Comparison of ENCODE assay signal across 2 cellular contexts in the genomic region with DNA sequence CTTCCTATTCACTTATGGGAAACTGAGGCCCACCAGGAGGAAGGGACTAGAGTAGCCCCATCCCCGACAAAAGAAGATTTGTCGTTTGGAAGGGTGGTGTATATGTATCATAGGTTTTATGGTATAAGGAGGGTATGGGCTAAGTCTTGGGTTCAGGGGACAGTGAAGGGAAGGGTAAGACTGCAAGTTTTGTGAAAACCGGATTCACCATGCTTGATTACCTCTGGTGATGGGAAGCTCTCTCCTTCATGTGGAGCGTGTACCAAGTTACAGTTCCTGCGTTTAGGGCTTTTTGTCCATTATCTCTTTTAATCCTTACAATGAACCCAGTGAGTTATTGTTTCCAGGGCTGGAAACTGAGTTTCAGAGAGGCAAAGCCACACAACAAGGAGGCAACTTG.
A peak's percentile ranks its signal among the peaks of the same experiment; 100 is the strongest.
TF ChIP-seq lines count a peak whose summit lies in the region.

No MANE protein-coding gene starts in this region.

TF ChIP-seq in IMR-90, 13 proteins besides CTCF, POLR2A, EP300 and RAD21:
- TF ChIP-seq SMC3 (IDR thresholded peaks at IDR 0.05; ENCODE audit: low read depth, low read length) = no peak
- no peak for TF ChIP-seq MXI1 (IDR thresholded peaks at IDR 0.05; ENCODE audit: borderline replicate concordance, low read depth, low read length)
- TF ChIP-seq RFX5 (IDR thresholded peaks at IDR 0.05; ENCODE audit: low read depth, low read length) = no peak
- TF ChIP-seq, protein P1, sequence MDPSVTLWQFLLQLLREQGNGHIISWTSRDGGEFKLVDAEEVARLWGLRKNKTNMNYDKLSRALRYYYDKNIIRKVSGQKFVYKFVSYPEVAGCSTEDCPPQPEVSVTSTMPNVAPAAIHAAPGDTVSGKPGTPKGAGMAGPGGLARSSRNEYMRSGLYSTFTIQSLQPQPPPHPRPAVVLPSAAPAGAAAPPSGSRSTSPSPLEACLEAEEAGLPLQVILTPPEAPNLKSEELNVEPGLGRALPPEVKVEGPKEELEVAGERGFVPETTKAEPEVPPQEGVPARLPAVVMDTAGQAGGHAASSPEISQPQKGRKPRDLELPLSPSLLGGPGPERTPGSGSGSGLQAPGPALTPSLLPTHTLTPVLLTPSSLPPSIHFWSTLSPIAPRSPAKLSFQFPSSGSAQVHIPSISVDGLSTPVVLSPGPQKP (IDR thresholded peaks at IDR 0.05; ENCODE audit: borderline replicate concordance, low read depth, low read length) = no peak
- no peak for TF ChIP-seq NFE2L2 (IDR thresholded peaks at IDR 0.05; ENCODE audit: low read depth, low read length)
- TF ChIP-seq CEBPB (IDR thresholded peaks at IDR 0.05; ENCODE audit: low read depth, low read length) = no peak
- TF ChIP-seq BHLHE40 (IDR thresholded peaks at IDR 0.05; ENCODE audit: low read depth, low read length) = no peak

TF ChIP-seq in K562, 482 proteins besides CTCF, POLR2A, EP300 and RAD21:
- 0 out of 2 replicates have a peak, but pooled peaks have one; percentile 26 for TF ChIP-seq ADNP (tag; IDR thresholded peaks at IDR 0.05)
- no peak for TF ChIP-seq JUNB (CRISPR knock-in tag; conservative IDR thresholded peaks at IDR 0.05)
- 0 out of 2 replicates have a peak, but pooled peaks have one; percentile 39 for TF ChIP-seq SMARCA5 (IDR thresholded peaks at IDR 0.05)
- peak; percentile 45 for TF ChIP-seq ZFP36 (IDR thresholded peaks at IDR 0.05; ENCODE audit: low read depth, low read length, partially characterized antibody)
- peak; percentile 93 for TF ChIP-seq RBM25 (IDR thresholded peaks at IDR 0.05; ENCODE audit: low read depth, low read length, severe bottlenecking)
- TF ChIP-seq SRF (CRISPR knock-in tag; IDR thresholded peaks at IDR 0.05) = no peak
- TF ChIP-seq BCOR (IDR thresholded peaks at IDR 0.05) = peak; percentile 92
- TF ChIP-seq KDM1A (IDR thresholded peaks at IDR 0.05) = peak in 1 of 2 experiments; percentile 47; a peak in 2 of 4 replicates
- TF ChIP-seq RCOR1 (IDR thresholded peaks at IDR 0.05; ENCODE audit: borderline replicate concordance in 1 of 2, low read depth in 2 of 2, low read length in 2 of 2) = 0 out of 4 replicates have a peak, but pooled peaks of 1 of the 2 experiments have one; percentile 50
- TF ChIP-seq, protein P2, sequence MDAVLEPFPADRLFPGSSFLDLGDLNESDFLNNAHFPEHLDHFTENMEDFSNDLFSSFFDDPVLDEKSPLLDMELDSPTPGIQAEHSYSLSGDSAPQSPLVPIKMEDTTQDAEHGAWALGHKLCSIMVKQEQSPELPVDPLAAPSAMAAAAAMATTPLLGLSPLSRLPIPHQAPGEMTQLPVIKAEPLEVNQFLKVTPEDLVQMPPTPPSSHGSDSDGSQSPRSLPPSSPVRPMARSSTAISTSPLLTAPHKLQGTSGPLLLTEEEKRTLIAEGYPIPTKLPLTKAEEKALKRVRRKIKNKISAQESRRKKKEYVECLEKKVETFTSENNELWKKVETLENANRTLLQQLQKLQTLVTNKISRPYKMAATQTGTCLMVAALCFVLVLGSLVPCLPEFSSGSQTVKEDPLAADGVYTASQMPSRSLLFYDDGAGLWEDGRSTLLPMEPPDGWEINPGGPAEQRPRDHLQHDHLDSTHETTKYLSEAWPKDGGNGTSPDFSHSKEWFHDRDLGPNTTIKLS (IDR thresholded peaks at IDR 0.05; ENCODE audit: borderline replicate concordance, low read depth) = no peak
- 0 out of 4 replicates have a peak, but pooled peaks of 1 of the 2 experiments have one; percentile 22 for TF ChIP-seq HDAC1 (IDR thresholded peaks at IDR 0.05)
- TF ChIP-seq ZNF699 (CRISPR knock-in tag; IDR thresholded peaks at IDR 0.05; ENCODE audit: insufficient replicate concordance) = no peak
- no peak for TF ChIP-seq TAF7 (tag; IDR thresholded peaks at IDR 0.05)
- 0 out of 2 replicates have a peak, but pooled peaks have one; percentile 13 for TF ChIP-seq SUPT5H (IDR thresholded peaks at IDR 0.05)
- 0 out of 2 replicates have a peak, but pooled peaks have one; percentile 20 for TF ChIP-seq HDGF (IDR thresholded peaks at IDR 0.05)
